ENCODE assay signal across 22 cellular contexts in the genomic region with DNA sequence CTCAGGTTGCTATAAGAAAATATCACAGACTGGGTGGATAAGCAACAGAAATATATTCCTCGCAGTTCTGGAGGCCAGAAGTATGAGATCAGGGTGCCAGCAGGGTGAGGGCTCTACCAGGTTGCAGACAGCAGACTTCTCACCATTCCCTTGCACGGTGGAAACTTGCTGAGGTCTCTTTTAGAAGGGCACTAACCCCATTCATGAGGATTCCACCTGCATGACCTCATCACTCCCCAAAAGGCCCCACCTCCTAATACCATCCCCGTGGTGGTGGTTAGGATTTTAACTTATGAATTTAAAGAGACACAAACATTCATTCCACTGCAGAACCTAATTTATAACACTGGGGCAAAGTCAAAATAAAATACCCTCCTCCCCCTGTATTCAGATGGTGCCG.
"Had no signal": no experiment of that assay in that cellular context is flagged by ENCODE, and none has a peak within 500 bp of the region (broad histone marks: within the 10 kb centered on the region; RNA-seq: fewer than 3 reads in every experiment).

No MANE protein-coding gene starts in this region.

- DNase-seq: activated CD4-positive, alpha-beta T cell treated with anti-CD3 and anti-CD28 coated beads for 4 hours; activated CD8-positive, alpha-beta T cell treated with anti-CD3 and anti-CD28 coated beads for 36 hours; activated effector memory CD4-positive, alpha-beta T cell treated with Interleukin-2 at 50 U/mL for 16 hours; activated naive CD4-positive, alpha-beta T cell; activated naive CD8-positive, alpha-beta T cell treated with anti-CD3 and anti-CD28 coated beads, Interleukin-2, amount 50 U/mL, for 24 hours; activated T-cell treated with anti-CD3 and anti-CD28 coated beads, Interleukin-2, amount 50 U/mL, for 1 hour; amniotic stem cell; body of pancreas; MM.1S; NCI-H1105; NCI-H1436; NCI-H187; NCI-H2081; NCI-H510A treated with DMSO at 0.1 percent for 48 hours; NCI-H69; Peyer's patch; SIG-M5; T-cell had no signal

- H3K4me3 ChIP-seq: ascending aorta, body of pancreas, Peyer's patch had no signal

- ATAC-seq: activated CD4-positive, CD25-positive, alpha-beta regulatory T cell treated with anti-CD3 and anti-CD28 coated beads, Interleukin-2, amount 50 U/mL, for 24 hours; activated CD8-positive, alpha-beta T cell treated with anti-CD3 and anti-CD28 coated beads for 36 hours; activated naive CD4-positive, alpha-beta T cell treated with anti-CD3 and anti-CD28 coated beads, Interleukin-2, amount 50 U/mL, for 72 hours; activated naive CD8-positive, alpha-beta T cell treated with anti-CD3 and anti-CD28 coated beads, Interleukin-2, amount 50 U/mL, for 24 hours; body of pancreas; T-cell had no signal

- H3K27me3 ChIP-seq: ascending aorta, body of pancreas, Peyer's patch had no signal

- H3K4me3 Mint-ChIP-seq: activated CD8-positive, alpha-beta T cell treated with anti-CD3 and anti-CD28 coated beads for 36 hours; activated naive CD8-positive, alpha-beta T cell treated with anti-CD3 and anti-CD28 coated beads, Interleukin-2, amount 50 U/mL, for 24 hours; central memory CD8-positive, alpha-beta T cell; T-cell had no signal

- H3K9me3 Mint-ChIP-seq: activated CD8-positive, alpha-beta T cell treated with anti-CD3 and anti-CD28 coated beads for 36 hours; activated naive CD4-positive, alpha-beta T cell treated with anti-CD3 and anti-CD28 coated beads, Interleukin-2, amount 50 U/mL, for 72 hours; activated naive CD8-positive, alpha-beta T cell treated with anti-CD3 and anti-CD28 coated beads, Interleukin-2, amount 50 U/mL, for 24 hours; central memory CD8-positive, alpha-beta T cell; T-cell had no signal

- H3K27ac Mint-ChIP-seq: activated CD8-positive, alpha-beta T cell treated with anti-CD3 and anti-CD28 coated beads for 36 hours; activated naive CD8-positive, alpha-beta T cell treated with anti-CD3 and anti-CD28 coated beads, Interleukin-2, amount 50 U/mL, for 24 hours had no signal

- H3K27ac ChIP-seq: ascending aorta, body of pancreas, Peyer's patch had no signal

- H3K4me1 ChIP-seq: ascending aorta, body of pancreas, Peyer's patch had no signal

- H3K4me1 Mint-ChIP-seq: central memory CD8-positive, alpha-beta T cell had no signal

- H3K36me3 ChIP-seq: ascending aorta, Peyer's patch had no signal

- H3K27me3 Mint-ChIP-seq: activated CD8-positive, alpha-beta T cell treated with anti-CD3 and anti-CD28 coated beads for 36 hours; activated naive CD8-positive, alpha-beta T cell treated with anti-CD3 and anti-CD28 coated beads, Interleukin-2, amount 50 U/mL, for 24 hours had no signal

- H3K9me3 ChIP-seq: ascending aorta, body of pancreas, Peyer's patch had no signal

- H3K36me3 Mint-ChIP-seq: activated naive CD4-positive, alpha-beta T cell treated with anti-CD3 and anti-CD28 coated beads, Interleukin-2, amount 50 U/mL, for 72 hours; T-cell had no signal
